ENCODE assay signal across 1 cellular context in the genomic region with DNA sequence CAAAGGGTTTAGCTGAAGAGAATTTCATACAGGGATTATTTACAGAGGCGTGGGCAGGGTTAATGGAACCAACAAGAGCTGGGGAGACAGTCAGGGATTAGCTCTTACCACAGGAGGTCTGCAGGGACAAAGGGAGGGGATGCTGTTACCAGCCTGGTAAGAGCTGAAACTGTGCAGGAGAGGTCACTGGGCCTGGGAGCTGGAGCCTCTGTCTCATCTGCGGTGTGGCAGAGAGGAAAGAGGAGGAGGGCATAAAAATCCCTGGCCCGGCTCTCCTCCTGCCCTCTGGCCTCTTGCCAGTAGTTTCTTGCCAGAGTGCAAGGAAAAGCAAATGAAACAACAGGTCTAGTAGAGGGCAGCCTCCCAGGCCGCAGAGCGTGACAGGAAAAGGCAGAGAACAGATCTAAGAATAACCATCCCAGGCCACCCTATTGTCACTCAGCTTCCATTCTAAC.
TF ChIP-seq lines count a peak whose summit lies in the region.

No MANE protein-coding gene starts in this region.

TF ChIP-seq in HepG2, 621 proteins besides CTCF, POLR2A, EP300 and RAD21 (continued from another document):
- TF ChIP-seq, protein P1, sequence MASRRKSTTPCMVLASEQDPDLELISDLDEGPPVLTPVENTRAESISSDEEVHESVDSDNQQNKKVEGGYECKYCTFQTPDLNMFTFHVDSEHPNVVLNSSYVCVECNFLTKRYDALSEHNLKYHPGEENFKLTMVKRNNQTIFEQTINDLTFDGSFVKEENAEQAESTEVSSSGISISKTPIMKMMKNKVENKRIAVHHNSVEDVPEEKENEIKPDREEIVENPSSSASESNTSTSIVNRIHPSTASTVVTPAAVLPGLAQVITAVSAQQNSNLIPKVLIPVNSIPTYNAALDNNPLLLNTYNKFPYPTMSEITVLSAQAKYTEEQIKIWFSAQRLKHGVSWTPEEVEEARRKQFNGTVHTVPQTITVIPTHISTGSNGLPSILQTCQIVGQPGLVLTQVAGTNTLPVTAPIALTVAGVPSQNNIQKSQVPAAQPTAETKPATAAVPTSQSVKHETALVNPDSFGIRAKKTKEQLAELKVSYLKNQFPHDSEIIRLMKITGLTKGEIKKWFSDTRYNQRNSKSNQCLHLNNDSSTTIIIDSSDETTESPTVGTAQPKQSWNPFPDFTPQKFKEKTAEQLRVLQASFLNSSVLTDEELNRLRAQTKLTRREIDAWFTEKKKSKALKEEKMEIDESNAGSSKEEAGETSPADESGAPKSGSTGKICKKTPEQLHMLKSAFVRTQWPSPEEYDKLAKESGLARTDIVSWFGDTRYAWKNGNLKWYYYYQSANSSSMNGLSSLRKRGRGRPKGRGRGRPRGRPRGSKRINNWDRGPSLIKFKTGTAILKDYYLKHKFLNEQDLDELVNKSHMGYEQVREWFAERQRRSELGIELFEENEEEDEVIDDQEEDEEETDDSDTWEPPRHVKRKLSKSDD (CRISPR knock-in tag; IDR thresholded peaks at IDR 0.05; ENCODE audit: low read depth), result no peak
- TF ChIP-seq ZFP90 (CRISPR knock-in tag; IDR thresholded peaks at IDR 0.05; ENCODE audit: borderline replicate concordance) (no peak), GLI4 (CRISPR knock-in tag; IDR thresholded peaks at IDR 0.05; ENCODE audit: borderline replicate concordance) (no peak), ZNF737 (CRISPR knock-in tag; IDR thresholded peaks at IDR 0.05; ENCODE audit: borderline replicate concordance) (no peak), ZNF354B (CRISPR knock-in tag; IDR thresholded peaks at IDR 0.05) (no peak), NR2F1 (CRISPR knock-in tag; IDR thresholded peaks at IDR 0.05) (no peak), ZNF563 (CRISPR knock-in tag; IDR thresholded peaks at IDR 0.05) (no peak)
